Comparison of ENCODE assay signal across 14 cellular contexts in genomic region chr15:98663045-98663444, GRCh38.
"Had no signal": no experiment of that assay in that cellular context is flagged by ENCODE, and none has a peak within 500 bp of the region (broad histone marks: within the 10 kb centered on the region; RNA-seq: fewer than 3 reads in every experiment).

No MANE protein-coding gene starts in this region.

- H3K4me3 ChIP-seq: ascending aorta, gastrocnemius medialis, upper lobe of right lung had no signal

- ATAC-seq: activated CD4-positive, CD25-positive, alpha-beta regulatory T cell treated with anti-CD3 and anti-CD28 coated beads, Interleukin-2, amount 50 U/mL, for 24 hours; gastrocnemius medialis; sciatic nerve; upper lobe of right lung had no signal

- DNase-seq: activated CD4-positive, alpha-beta T cell treated with anti-CD3 and anti-CD28 coated beads, Interleukin-2, amount 50 U/mL, for 4 hours; activated effector memory CD4-positive, alpha-beta T cell treated with Interleukin-2 at 50 U/mL for 16 hours; activated T-cell treated with anti-CD3 and anti-CD28 coated beads, Interleukin-2, amount 50 U/mL, for 1 hour; gastrocnemius medialis; kidney glomerular epithelial cell; stimulated activated CD4-positive, alpha-beta T cell treated with anti-CD3 and anti-CD28 coated beads, Interleukin-2, amount 100 ng/mL, for 24 hours; stimulated activated naive CD4-positive, alpha-beta T cell; substantia nigra; upper lobe of right lung had no signal

- H3K4me3 Mint-ChIP-seq: T-helper 1 cell treated with Interleukin-12 subunit alpha and Interleukin-12 subunit beta and Interleukin-4 antibody, amounts not matched to agents 30 μg/mL and 1 μg/mL, for 36 hours had no signal

- H3K9me3 ChIP-seq: ascending aorta, gastrocnemius medialis, upper lobe of right lung had no signal

- H3K27ac Mint-ChIP-seq: T-helper 1 cell treated with Interleukin-12 subunit alpha and Interleukin-12 subunit beta and Interleukin-4 antibody, amounts not matched to agents 30 μg/mL and 1 μg/mL, for 36 hours had no signal

- H3K27ac ChIP-seq: ascending aorta, gastrocnemius medialis, upper lobe of right lung had no signal

- H3K27me3 ChIP-seq: ascending aorta, gastrocnemius medialis, upper lobe of right lung had no signal

- H3K36me3 ChIP-seq: ascending aorta, gastrocnemius medialis, upper lobe of right lung had no signal

- FAIRE-seq: colon had no signal

- H3K9me3 Mint-ChIP-seq: T-helper 1 cell treated with Interleukin-12 subunit alpha and Interleukin-12 subunit beta and Interleukin-4 antibody, amounts not matched to agents 30 μg/mL and 1 μg/mL, for 36 hours had no signal
